ENCODE assay signal across 1 cellular context in the genomic region with DNA sequence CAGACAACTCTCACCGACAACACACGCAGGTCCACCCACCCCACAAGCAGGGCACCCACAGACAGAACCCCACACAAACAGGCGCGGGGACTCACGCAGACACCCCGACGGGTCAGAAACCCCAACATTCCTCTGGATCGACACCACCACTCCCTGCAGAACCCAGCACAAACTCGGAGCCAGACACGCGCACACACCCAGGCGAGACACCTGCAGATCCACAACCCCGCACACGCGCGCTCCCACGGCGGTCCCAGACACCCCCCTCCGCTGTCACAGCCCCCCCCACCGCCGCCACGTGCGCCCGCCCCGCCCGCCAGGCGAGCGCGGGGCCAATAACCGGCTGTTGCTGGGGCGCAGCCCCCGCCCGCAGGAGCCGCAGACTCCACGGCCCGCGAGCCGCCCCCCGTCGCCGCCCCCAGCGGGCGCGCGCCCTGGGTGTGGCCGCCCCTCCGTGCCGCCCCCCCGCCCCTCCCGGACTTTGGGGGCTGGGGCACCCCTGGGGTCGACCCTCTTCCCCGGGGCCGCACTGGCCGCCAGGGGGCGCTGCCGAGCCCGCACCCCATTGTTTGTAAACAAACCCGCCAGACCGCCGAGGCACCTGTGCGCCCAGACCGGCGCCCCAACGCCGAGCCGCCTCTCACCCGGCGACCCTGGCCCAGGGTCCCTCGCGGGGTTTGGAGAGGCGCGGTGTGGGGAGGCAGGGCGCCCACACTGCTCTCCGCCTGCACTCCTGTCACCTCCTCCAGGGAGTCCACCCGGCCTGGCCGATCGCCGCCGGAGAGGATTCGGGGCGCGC.
TF ChIP-seq lines count a peak whose summit lies in the region.

No MANE protein-coding gene starts in this region.

TF ChIP-seq in HepG2, 621 proteins besides CTCF, POLR2A, EP300 and RAD21 (continues in another document):
- TF ChIP-seq ZNF616 (CRISPR knock-in tag; IDR thresholded peaks at IDR 0.05; ENCODE audit: low read depth) (0 out of 2 replicates have a peak, but pooled peaks have one; percentile 8), CAMTA2 (CRISPR knock-in tag; IDR thresholded peaks at IDR 0.05; ENCODE audit: borderline replicate concordance) (no peak), THAP7 (CRISPR knock-in tag; IDR thresholded peaks at IDR 0.05) (no peak), ERF (CRISPR knock-in tag; IDR thresholded peaks at IDR 0.05) (0 out of 2 replicates have a peak, but pooled peaks have one; percentile 13), ZNF564 (CRISPR knock-in tag; IDR thresholded peaks at IDR 0.05) (no peak), ISL2 (CRISPR knock-in tag; IDR thresholded peaks at IDR 0.05) (no peak), MED1 (CRISPR knock-in tag; IDR thresholded peaks at IDR 0.05) (peak; percentile 30; the same call in 1 of the 2 replicates), MXD1 (CRISPR knock-in tag; IDR thresholded peaks at IDR 0.05) (no peak; the same call in 1 of the 2 replicates), ZNF235 (CRISPR knock-in tag; IDR thresholded peaks at IDR 0.05; ENCODE audit: borderline replicate concordance) (0 out of 2 replicates have a peak, but pooled peaks have one; percentile 19), HNRNPLL (IDR thresholded peaks at IDR 0.05; ENCODE audit: low read depth, low read length, poor library complexity, severe bottlenecking) (peak; percentile 15), ARHGAP35 (CRISPR knock-in tag; IDR thresholded peaks at IDR 0.05; ENCODE audit: borderline replicate concordance) (0 out of 2 replicates have a peak, but pooled peaks have one; percentile 46), ATF7-NPFF (CRISPR knock-in tag; IDR thresholded peaks at IDR 0.05; ENCODE audit: low read depth) (peak; percentile 53; the same call in 1 of the 2 replicates), ZBTB8A (CRISPR knock-in tag; IDR thresholded peaks at IDR 0.05; ENCODE audit: borderline replicate concordance, low read depth) (no peak), MNT (IDR thresholded peaks at IDR 0.05) (peak; percentile 26), MTF2 (CRISPR knock-in tag; IDR thresholded peaks at IDR 0.05; ENCODE audit: borderline replicate concordance) (no peak), POLR2G (IDR thresholded peaks at IDR 0.05; ENCODE audit: low read depth, low read length) (no peak), XRCC5 (optimal IDR thresholded peaks at IDR 0.05; ENCODE audit: low read length) (peak; percentile 27), FOXJ3 (CRISPR knock-in tag; IDR thresholded peaks at IDR 0.05; ENCODE audit: borderline replicate concordance) (no peak), KAT7 (CRISPR knock-in tag; IDR thresholded peaks at IDR 0.05; ENCODE audit: borderline replicate concordance) (0 out of 2 replicates have a peak, but pooled peaks have one; percentile 33), DRAP1 (CRISPR knock-in tag; IDR thresholded peaks at IDR 0.05) (no peak), PHF20 (CRISPR knock-in tag; IDR thresholded peaks at IDR 0.05) (no peak), ZMAT3 (CRISPR knock-in tag; conservative IDR thresholded peaks at IDR 0.05) (peak; percentile 42; the same call in 1 of the 2 replicates), ZFP36 (IDR thresholded peaks at IDR 0.05; ENCODE audit: borderline replicate concordance, low read depth, low read length, partially characterized antibody) (peak; percentile 89), SALL1 (CRISPR knock-in tag; IDR thresholded peaks at IDR 0.05) (peak; percentile 50; the same call in 1 of the 2 replicates), IRX3 (CRISPR knock-in tag; IDR thresholded peaks at IDR 0.05; ENCODE audit: borderline replicate concordance, low read depth) (0 out of 2 replicates have a peak, but pooled peaks have one; percentile 22), ZNF790 (CRISPR knock-in tag; IDR thresholded peaks at IDR 0.05; ENCODE audit: borderline replicate concordance) (no peak), JUNB (CRISPR knock-in tag; IDR thresholded peaks at IDR 0.05; ENCODE audit: borderline replicate concordance) (no peak), ZBTB42 (CRISPR knock-in tag; IDR thresholded peaks at IDR 0.05) (0 out of 2 replicates have a peak, but pooled peaks have one; percentile 45), ETV5 (CRISPR knock-in tag; IDR thresholded peaks at IDR 0.05; ENCODE audit: borderline replicate concordance) (no peak), ZNF558 (CRISPR knock-in tag; IDR thresholded peaks at IDR 0.05; ENCODE audit: borderline replicate concordance) (0 out of 2 replicates have a peak, but pooled peaks have one; percentile 11), ZEB1 (IDR thresholded peaks at IDR 0.05; ENCODE audit: insufficient replicate concordance, low read depth) (peak; percentile 26), FOXP1 (IDR thresholded peaks at IDR 0.05) (no peak), FOXP1 (CRISPR knock-in tag; IDR thresholded peaks at IDR 0.05) (peak; percentile 66), GABPB1 (CRISPR knock-in tag; IDR thresholded peaks at IDR 0.05) (peak; percentile 49; the same call in 1 of the 2 replicates), ZNF883 (CRISPR knock-in tag; IDR thresholded peaks at IDR 0.05; ENCODE audit: not compliant biosample characterization) (peak; percentile 2), FOXA3 (CRISPR knock-in tag; IDR thresholded peaks at IDR 0.05) (peak; percentile 62), ZNF501 (CRISPR knock-in tag; IDR thresholded peaks at IDR 0.05) (peak; percentile 1; the same call in 1 of the 2 replicates), HNRNPK (IDR thresholded peaks at IDR 0.05; ENCODE audit: low read depth, low read length, poor library complexity, severe bottlenecking) (peak; percentile 63), SAP130 (CRISPR knock-in tag; IDR thresholded peaks at IDR 0.05; ENCODE audit: low read depth) (peak; percentile 70), MYC (CRISPR knock-in tag; IDR thresholded peaks at IDR 0.05; ENCODE audit: borderline replicate concordance) (peak; percentile 15; the same call in 1 of the 2 replicates), ZNF879 (CRISPR knock-in tag; IDR thresholded peaks at IDR 0.05) (0 out of 2 replicates have a peak, but pooled peaks have one; percentile 0), MAZ (IDR thresholded peaks at IDR 0.05; ENCODE audit: borderline replicate concordance, low read depth, low read length) (no peak), MAZ (CRISPR knock-in tag; IDR thresholded peaks at IDR 0.05; ENCODE audit: low read depth) (peak; percentile 35; the same call in 1 of the 2 replicates), ATF4 (CRISPR knock-in tag; IDR thresholded peaks at IDR 0.05) (no peak; a peak in 1 of 4 replicates), ZKSCAN1 (IDR thresholded peaks at IDR 0.05; ENCODE audit: low read length) (no peak), ELF3 (CRISPR knock-in tag; IDR thresholded peaks at IDR 0.05) (no peak), XBP1 (CRISPR knock-in tag; IDR thresholded peaks at IDR 0.05) (no peak)
- TF ChIP-seq, protein P1, sequence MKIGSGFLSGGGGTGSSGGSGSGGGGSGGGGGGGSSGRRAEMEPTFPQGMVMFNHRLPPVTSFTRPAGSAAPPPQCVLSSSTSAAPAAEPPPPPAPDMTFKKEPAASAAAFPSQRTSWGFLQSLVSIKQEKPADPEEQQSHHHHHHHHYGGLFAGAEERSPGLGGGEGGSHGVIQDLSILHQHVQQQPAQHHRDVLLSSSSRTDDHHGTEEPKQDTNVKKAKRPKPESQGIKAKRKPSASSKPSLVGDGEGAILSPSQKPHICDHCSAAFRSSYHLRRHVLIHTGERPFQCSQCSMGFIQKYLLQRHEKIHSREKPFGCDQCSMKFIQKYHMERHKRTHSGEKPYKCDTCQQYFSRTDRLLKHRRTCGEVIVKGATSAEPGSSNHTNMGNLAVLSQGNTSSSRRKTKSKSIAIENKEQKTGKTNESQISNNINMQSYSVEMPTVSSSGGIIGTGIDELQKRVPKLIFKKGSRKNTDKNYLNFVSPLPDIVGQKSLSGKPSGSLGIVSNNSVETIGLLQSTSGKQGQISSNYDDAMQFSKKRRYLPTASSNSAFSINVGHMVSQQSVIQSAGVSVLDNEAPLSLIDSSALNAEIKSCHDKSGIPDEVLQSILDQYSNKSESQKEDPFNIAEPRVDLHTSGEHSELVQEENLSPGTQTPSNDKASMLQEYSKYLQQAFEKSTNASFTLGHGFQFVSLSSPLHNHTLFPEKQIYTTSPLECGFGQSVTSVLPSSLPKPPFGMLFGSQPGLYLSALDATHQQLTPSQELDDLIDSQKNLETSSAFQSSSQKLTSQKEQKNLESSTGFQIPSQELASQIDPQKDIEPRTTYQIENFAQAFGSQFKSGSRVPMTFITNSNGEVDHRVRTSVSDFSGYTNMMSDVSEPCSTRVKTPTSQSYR (CRISPR knock-in tag; IDR thresholded peaks at IDR 0.05; ENCODE audit: borderline replicate concordance) = peak; percentile 43; the same call in 1 of the 2 replicates
- TF ChIP-seq, protein P2, sequence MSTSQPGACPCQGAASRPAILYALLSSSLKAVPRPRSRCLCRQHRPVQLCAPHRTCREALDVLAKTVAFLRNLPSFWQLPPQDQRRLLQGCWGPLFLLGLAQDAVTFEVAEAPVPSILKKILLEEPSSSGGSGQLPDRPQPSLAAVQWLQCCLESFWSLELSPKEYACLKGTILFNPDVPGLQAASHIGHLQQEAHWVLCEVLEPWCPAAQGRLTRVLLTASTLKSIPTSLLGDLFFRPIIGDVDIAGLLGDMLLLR (CRISPR knock-in tag; IDR thresholded peaks at IDR 0.05) = peak; percentile 23; the same call in 1 of the 2 replicates
- TF ChIP-seq, protein P3, sequence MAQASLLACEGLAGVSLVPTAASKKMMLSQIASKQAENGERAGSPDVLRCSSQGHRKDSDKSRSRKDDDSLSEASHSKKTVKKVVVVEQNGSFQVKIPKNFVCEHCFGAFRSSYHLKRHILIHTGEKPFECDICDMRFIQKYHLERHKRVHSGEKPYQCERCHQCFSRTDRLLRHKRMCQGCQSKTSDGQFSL (CRISPR knock-in tag; IDR thresholded peaks at IDR 0.05) = peak; percentile 89
- TF ChIP-seq, protein P4, sequence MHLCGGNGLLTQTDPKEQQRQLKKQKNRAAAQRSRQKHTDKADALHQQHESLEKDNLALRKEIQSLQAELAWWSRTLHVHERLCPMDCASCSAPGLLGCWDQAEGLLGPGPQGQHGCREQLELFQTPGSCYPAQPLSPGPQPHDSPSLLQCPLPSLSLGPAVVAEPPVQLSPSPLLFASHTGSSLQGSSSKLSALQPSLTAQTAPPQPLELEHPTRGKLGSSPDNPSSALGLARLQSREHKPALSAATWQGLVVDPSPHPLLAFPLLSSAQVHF (CRISPR knock-in tag; IDR thresholded peaks at IDR 0.05) = no peak
- TF ChIP-seq, protein P5, sequence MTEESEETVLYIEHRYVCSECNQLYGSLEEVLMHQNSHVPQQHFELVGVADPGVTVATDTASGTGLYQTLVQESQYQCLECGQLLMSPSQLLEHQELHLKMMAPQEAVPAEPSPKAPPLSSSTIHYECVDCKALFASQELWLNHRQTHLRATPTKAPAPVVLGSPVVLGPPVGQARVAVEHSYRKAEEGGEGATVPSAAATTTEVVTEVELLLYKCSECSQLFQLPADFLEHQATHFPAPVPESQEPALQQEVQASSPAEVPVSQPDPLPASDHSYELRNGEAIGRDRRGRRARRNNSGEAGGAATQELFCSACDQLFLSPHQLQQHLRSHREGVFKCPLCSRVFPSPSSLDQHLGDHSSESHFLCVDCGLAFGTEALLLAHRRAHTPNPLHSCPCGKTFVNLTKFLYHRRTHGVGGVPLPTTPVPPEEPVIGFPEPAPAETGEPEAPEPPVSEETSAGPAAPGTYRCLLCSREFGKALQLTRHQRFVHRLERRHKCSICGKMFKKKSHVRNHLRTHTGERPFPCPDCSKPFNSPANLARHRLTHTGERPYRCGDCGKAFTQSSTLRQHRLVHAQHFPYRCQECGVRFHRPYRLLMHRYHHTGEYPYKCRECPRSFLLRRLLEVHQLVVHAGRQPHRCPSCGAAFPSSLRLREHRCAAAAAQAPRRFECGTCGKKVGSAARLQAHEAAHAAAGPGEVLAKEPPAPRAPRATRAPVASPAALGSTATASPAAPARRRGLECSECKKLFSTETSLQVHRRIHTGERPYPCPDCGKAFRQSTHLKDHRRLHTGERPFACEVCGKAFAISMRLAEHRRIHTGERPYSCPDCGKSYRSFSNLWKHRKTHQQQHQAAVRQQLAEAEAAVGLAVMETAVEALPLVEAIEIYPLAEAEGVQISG (CRISPR knock-in tag; IDR thresholded peaks at IDR 0.05) = 0 out of 2 replicates have a peak, but pooled peaks have one; percentile 33
- TF ChIP-seq, protein P6, sequence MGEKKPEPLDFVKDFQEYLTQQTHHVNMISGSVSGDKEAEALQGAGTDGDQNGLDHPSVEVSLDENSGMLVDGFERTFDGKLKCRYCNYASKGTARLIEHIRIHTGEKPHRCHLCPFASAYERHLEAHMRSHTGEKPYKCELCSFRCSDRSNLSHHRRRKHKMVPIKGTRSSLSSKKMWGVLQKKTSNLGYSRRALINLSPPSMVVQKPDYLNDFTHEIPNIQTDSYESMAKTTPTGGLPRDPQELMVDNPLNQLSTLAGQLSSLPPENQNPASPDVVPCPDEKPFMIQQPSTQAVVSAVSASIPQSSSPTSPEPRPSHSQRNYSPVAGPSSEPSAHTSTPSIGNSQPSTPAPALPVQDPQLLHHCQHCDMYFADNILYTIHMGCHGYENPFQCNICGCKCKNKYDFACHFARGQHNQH (CRISPR knock-in tag; IDR thresholded peaks at IDR 0.05) = no peak
